Comparison of ENCODE assay signal across 1 cellular context in the genomic region with DNA sequence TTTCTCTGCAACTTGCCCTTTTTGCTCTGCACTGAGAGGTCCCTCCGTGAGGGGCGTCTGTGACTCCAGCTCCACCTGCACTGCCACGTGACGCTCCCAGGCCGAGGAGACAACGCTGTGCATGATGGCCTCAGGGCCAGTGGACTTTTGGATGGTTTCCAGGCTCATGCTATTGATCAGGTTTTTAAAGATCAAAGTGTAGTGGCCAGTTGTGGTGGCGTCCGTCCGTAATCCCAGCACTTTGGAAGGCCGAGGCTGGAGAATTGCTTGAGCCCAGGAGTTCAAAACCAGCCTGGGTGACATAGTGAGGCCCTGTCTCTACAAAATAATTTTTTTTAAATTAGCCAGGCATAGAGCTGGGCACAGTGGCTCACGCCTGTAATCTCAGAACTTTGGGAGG.
TF ChIP-seq lines count a peak whose summit lies in the region.

No MANE protein-coding gene starts in this region.

TF ChIP-seq in HepG2, 621 proteins besides CTCF, POLR2A, EP300 and RAD21 (continued from another document and continues in another):
- TF ChIP-seq, protein P1, sequence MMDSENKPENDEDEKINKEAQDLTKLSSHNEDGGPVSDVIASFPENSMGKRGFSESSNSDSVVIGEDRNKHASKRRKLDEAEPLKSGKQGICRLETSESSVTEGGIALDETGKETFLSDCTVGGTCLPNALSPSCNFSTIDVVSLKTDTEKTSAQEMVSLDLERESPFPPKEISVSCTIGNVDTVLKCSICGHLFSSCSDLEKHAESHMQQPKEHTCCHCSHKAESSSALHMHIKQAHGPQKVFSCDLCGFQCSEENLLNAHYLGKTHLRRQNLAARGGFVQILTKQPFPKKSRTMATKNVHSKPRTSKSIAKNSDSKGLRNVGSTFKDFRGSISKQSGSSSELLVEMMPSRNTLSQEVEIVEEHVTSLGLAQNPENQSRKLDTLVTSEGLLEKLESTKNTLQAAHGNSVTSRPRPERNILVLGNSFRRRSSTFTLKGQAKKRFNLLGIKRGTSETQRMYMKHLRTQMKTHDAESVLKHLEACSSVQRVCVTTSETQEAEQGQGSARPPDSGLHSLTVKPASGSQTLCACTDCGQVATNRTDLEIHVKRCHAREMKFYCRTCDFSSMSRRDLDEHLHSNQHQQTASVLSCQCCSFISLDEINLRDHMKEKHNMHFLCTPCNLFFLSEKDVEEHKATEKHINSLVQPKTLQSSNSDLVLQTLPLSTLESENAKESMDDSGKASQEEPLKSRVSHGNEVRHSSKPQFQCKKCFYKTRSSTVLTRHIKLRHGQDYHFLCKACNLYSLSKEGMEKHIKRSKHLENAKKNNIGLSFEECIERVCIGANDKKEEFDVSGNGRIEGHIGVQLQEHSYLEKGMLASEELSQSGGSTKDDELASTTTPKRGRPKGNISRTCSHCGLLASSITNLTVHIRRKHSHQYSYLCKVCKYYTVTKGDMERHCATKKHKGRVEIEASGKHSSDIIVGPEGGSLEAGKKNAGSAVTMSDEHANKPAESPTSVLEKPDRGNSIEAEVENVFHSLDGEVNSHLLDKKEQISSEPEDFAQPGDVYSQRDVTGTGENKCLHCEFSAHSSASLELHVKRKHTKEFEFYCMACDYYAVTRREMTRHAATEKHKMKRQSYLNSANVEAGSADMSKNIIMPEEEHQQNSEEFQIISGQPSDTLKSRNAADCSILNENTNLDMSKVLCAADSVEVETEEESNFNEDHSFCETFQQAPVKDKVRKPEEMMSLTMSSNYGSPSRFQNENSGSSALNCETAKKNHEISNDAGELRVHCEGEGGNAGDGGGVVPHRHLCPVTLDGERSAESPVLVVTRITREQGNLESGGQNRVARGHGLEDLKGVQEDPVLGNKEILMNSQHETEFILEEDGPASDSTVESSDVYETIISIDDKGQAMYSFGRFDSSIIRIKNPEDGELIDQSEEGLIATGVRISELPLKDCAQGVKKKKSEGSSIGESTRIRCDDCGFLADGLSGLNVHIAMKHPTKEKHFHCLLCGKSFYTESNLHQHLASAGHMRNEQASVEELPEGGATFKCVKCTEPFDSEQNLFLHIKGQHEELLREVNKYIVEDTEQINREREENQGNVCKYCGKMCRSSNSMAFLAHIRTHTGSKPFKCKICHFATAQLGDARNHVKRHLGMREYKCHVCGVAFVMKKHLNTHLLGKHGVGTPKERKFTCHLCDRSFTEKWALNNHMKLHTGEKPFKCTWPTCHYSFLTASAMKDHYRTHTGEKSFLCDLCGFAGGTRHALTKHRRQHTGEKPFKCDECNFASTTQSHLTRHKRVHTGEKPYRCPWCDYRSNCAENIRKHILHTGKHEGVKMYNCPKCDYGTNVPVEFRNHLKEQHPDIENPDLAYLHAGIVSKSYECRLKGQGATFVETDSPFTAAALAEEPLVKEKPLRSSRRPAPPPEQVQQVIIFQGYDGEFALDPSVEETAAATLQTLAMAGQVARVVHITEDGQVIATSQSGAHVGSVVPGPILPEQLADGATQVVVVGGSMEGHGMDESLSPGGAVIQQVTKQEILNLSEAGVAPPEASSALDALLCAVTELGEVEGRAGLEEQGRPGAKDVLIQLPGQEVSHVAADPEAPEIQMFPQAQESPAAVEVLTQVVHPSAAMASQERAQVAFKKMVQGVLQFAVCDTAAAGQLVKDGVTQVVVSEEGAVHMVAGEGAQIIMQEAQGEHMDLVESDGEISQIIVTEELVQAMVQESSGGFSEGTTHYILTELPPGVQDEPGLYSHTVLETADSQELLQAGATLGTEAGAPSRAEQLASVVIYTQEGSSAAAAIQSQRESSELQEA (CRISPR knock-in tag; IDR thresholded peaks at IDR 0.05; ENCODE audit: not compliant biosample characterization): peak; percentile 38
- TF ChIP-seq, protein P2, sequence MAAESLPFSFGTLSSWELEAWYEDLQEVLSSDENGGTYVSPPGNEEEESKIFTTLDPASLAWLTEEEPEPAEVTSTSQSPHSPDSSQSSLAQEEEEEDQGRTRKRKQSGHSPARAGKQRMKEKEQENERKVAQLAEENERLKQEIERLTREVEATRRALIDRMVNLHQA (CRISPR knock-in tag; IDR thresholded peaks at IDR 0.05): no peak
- TF ChIP-seq DBP (CRISPR knock-in tag; IDR thresholded peaks at IDR 0.05; ENCODE audit: not compliant biosample characterization): peak; percentile 62
- TF ChIP-seq ZFP41 (CRISPR knock-in tag; IDR thresholded peaks at IDR 0.05; ENCODE audit: borderline replicate concordance): no peak
- no peak for TF ChIP-seq CC2D1A (CRISPR knock-in tag; IDR thresholded peaks at IDR 0.05)
- peak; percentile 57; the same call in 1 of the 2 replicates for TF ChIP-seq ETV5 (CRISPR knock-in tag; IDR thresholded peaks at IDR 0.05; ENCODE audit: borderline replicate concordance)
- peak; percentile 43; the same call in 1 of the 2 replicates for TF ChIP-seq MXD4 (CRISPR knock-in tag; IDR thresholded peaks at IDR 0.05)
- no peak for TF ChIP-seq SMC3 (IDR thresholded peaks at IDR 0.05; ENCODE audit: low read length)
- TF ChIP-seq, protein P3, sequence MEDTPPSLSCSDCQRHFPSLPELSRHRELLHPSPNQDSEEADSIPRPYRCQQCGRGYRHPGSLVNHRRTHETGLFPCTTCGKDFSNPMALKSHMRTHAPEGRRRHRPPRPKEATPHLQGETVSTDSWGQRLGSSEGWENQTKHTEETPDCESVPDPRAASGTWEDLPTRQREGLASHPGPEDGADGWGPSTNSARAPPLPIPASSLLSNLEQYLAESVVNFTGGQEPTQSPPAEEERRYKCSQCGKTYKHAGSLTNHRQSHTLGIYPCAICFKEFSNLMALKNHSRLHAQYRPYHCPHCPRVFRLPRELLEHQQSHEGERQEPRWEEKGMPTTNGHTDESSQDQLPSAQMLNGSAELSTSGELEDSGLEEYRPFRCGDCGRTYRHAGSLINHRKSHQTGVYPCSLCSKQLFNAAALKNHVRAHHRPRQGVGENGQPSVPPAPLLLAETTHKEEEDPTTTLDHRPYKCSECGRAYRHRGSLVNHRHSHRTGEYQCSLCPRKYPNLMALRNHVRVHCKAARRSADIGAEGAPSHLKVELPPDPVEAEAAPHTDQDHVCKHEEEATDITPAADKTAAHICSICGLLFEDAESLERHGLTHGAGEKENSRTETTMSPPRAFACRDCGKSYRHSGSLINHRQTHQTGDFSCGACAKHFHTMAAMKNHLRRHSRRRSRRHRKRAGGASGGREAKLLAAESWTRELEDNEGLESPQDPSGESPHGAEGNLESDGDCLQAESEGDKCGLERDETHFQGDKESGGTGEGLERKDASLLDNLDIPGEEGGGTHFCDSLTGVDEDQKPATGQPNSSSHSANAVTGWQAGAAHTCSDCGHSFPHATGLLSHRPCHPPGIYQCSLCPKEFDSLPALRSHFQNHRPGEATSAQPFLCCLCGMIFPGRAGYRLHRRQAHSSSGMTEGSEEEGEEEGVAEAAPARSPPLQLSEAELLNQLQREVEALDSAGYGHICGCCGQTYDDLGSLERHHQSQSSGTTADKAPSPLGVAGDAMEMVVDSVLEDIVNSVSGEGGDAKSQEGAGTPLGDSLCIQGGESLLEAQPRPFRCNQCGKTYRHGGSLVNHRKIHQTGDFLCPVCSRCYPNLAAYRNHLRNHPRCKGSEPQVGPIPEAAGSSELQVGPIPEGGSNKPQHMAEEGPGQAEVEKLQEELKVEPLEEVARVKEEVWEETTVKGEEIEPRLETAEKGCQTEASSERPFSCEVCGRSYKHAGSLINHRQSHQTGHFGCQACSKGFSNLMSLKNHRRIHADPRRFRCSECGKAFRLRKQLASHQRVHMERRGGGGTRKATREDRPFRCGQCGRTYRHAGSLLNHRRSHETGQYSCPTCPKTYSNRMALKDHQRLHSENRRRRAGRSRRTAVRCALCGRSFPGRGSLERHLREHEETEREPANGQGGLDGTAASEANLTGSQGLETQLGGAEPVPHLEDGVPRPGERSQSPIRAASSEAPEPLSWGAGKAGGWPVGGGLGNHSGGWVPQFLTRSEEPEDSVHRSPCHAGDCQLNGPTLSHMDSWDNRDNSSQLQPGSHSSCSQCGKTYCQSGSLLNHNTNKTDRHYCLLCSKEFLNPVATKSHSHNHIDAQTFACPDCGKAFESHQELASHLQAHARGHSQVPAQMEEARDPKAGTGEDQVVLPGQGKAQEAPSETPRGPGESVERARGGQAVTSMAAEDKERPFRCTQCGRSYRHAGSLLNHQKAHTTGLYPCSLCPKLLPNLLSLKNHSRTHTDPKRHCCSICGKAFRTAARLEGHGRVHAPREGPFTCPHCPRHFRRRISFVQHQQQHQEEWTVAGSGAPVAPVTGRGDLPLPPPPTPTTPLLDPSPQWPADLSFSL (CRISPR knock-in tag; IDR thresholded peaks at IDR 0.05): no peak
- no peak; the same call in 1 of the 2 replicates for TF ChIP-seq DMAP1 (CRISPR knock-in tag; IDR thresholded peaks at IDR 0.05)
- no peak for TF ChIP-seq SRSF1 (optimal IDR thresholded peaks at IDR 0.05; ENCODE audit: low read depth, low read length)
- TF ChIP-seq ZFP36L2 (CRISPR knock-in tag; IDR thresholded peaks at IDR 0.05): no peak
- 0 out of 2 replicates have a peak, but pooled peaks have one; percentile 73 for TF ChIP-seq ZSCAN20 (CRISPR knock-in tag; IDR thresholded peaks at IDR 0.05; ENCODE audit: borderline replicate concordance)
- TF ChIP-seq FOSL1 (CRISPR knock-in tag; IDR thresholded peaks at IDR 0.05; ENCODE audit: borderline replicate concordance): no peak
- TF ChIP-seq EEA1 (CRISPR knock-in tag; IDR thresholded peaks at IDR 0.05; ENCODE audit: borderline replicate concordance): no peak
- TF ChIP-seq, protein P4, sequence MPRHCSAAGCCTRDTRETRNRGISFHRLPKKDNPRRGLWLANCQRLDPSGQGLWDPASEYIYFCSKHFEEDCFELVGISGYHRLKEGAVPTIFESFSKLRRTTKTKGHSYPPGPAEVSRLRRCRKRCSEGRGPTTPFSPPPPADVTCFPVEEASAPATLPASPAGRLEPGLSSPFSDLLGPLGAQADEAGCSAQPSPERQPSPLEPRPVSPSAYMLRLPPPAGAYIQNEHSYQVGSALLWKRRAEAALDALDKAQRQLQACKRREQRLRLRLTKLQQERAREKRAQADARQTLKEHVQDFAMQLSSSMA (CRISPR knock-in tag; IDR thresholded peaks at IDR 0.05): no peak
- TF ChIP-seq ZNF18 (CRISPR knock-in tag; IDR thresholded peaks at IDR 0.05; ENCODE audit: insufficient replicate concordance): peak; percentile 62
- TF ChIP-seq HDAC6 (IDR thresholded peaks at IDR 0.05; ENCODE audit: low read depth, low read length): no peak
- TF ChIP-seq, protein P5, sequence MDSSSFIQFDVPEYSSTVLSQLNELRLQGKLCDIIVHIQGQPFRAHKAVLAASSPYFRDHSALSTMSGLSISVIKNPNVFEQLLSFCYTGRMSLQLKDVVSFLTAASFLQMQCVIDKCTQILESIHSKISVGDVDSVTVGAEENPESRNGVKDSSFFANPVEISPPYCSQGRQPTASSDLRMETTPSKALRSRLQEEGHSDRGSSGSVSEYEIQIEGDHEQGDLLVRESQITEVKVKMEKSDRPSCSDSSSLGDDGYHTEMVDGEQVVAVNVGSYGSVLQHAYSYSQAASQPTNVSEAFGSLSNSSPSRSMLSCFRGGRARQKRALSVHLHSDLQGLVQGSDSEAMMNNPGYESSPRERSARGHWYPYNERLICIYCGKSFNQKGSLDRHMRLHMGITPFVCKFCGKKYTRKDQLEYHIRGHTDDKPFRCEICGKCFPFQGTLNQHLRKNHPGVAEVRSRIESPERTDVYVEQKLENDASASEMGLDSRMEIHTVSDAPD (CRISPR knock-in tag; IDR thresholded peaks at IDR 0.05): 0 out of 2 replicates have a peak, but pooled peaks have one; percentile 32
- no peak for TF ChIP-seq FOXK2 (IDR thresholded peaks at IDR 0.05)
- peak; percentile 68; the same call in 1 of the 2 replicates for TF ChIP-seq HOXD1 (CRISPR knock-in tag; IDR thresholded peaks at IDR 0.05)
- TF ChIP-seq, protein P6, sequence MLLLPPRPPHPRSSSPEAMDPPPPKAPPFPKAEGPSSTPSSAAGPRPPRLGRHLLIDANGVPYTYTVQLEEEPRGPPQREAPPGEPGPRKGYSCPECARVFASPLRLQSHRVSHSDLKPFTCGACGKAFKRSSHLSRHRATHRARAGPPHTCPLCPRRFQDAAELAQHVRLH (CRISPR knock-in tag; IDR thresholded peaks at IDR 0.05; ENCODE audit: borderline replicate concordance, low read depth): peak; percentile 83; the same call in 1 of the 2 replicates
- TF ChIP-seq, protein P7, sequence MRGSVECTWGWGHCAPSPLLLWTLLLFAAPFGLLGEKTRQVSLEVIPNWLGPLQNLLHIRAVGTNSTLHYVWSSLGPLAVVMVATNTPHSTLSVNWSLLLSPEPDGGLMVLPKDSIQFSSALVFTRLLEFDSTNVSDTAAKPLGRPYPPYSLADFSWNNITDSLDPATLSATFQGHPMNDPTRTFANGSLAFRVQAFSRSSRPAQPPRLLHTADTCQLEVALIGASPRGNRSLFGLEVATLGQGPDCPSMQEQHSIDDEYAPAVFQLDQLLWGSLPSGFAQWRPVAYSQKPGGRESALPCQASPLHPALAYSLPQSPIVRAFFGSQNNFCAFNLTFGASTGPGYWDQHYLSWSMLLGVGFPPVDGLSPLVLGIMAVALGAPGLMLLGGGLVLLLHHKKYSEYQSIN (CRISPR knock-in tag; IDR thresholded peaks at IDR 0.05; ENCODE audit: borderline replicate concordance): no peak
- TF ChIP-seq FOXK1 (CRISPR knock-in tag; IDR thresholded peaks at IDR 0.05; ENCODE audit: borderline replicate concordance, low read depth): peak; percentile 46; the same call in 1 of the 2 replicates
- TF ChIP-seq FOXA1 (IDR thresholded peaks at IDR 0.05): no peak
- TF ChIP-seq FOXA1 (CRISPR knock-in tag; IDR thresholded peaks at IDR 0.05): no peak
- no peak for TF ChIP-seq ATRX (CRISPR knock-in tag; IDR thresholded peaks at IDR 0.05; ENCODE audit: borderline replicate concordance)
- TF ChIP-seq POGZ (CRISPR knock-in tag; IDR thresholded peaks at IDR 0.05): peak; percentile 70; the same call in 1 of the 2 replicates
- TF ChIP-seq ZNF329 (CRISPR knock-in tag; IDR thresholded peaks at IDR 0.05; ENCODE audit: low read depth): no peak
- TF ChIP-seq ZNF430 (CRISPR knock-in tag; IDR thresholded peaks at IDR 0.05): no peak
- no peak for TF ChIP-seq TEAD2 (CRISPR knock-in tag; IDR thresholded peaks at IDR 0.05)
- no peak for TF ChIP-seq HNRNPH1 (optimal IDR thresholded peaks at IDR 0.05; ENCODE audit: low read depth, low read length)
- peak; percentile 27; the same call in 1 of the 2 replicates for TF ChIP-seq ZNF572 (CRISPR knock-in tag; IDR thresholded peaks at IDR 0.05)
- TF ChIP-seq ARHGAP35 (CRISPR knock-in tag; IDR thresholded peaks at IDR 0.05; ENCODE audit: borderline replicate concordance): no peak
- TF ChIP-seq ZBTB38 (CRISPR knock-in tag; IDR thresholded peaks at IDR 0.05): peak; percentile 64; the same call in 1 of the 2 replicates
- TF ChIP-seq ZSCAN30 (CRISPR knock-in tag; IDR thresholded peaks at IDR 0.05): no peak
